Comparison of ENCODE assay signal across 8 cellular contexts in genomic region chr12:56127888-56128668, GRCh38. TPM values are rescaled to one million over a fixed set of nuclear protein-coding genes. Genes with fewer than 3 reads are reported as not detected.
DNase-seq lines count a peak whose midpoint lies in the region; ATAC-seq and TF ChIP-seq lines count a peak whose summit lies in the region.

Gene ESYT1, plus strand, starts transcription at chr12:56128267. Its CDS starts 53 bp downstream, at chr12:56128320.

- peak within 1 kb of the TSS; percentile 73 for H3K4ac ChIP-seq in IMR-90 (ENCODE audit: low read depth, low read length)

- 0 out of 2 replicates have a peak within 1 kb of the TSS, but pooled peaks have one; percentile 37 for H2BK120ac ChIP-seq in IMR-90 (ENCODE audit: low read depth, low read length)

- H3K4me3 ChIP-seq in IMR-90 (ENCODE audit: insufficient read depth, low read depth, low read length): peak within 1 kb of the TSS; percentile 75

- H4K5ac ChIP-seq in IMR-90 (ENCODE audit: low read depth, low read length): 0 out of 2 replicates have a peak within 1 kb of the TSS, but pooled peaks have one; percentile 4

- DNase-seq in DMS 273 (lab: John Stamatoyannopoulos, UW; ENCODE audit: unreplicated experiment) (peak; percentile 99), IMR-90 (peak; percentile 100), OCI-M1 (lab: John Stamatoyannopoulos, UW) (peak; percentile 100), activated T-cell treated with anti-CD3 and anti-CD28 coated beads for 24 hours (ENCODE audit: low read depth) (peak; percentile 95), epidermal melanocyte (ENCODE audit: insufficient read length, low spot score) (peak; percentile 96), middle frontal gyrus (ENCODE audit: extremely low spot score, low spot score) (peak; percentile 96)
- DNase-seq in stimulated activated CD8-positive, alpha-beta memory T cell treated with anti-CD3 and anti-CD28 coated beads, Interleukin-2, amount 100 ng/mL, for 48 hours (ENCODE audit: low read depth in 2 of 2): peak; percentile 91 to 92

- TF ChIP-seq POLR2A in IMR-90 (IDR thresholded peaks at IDR 0.05; ENCODE audit: low read depth, low read length): peak; percentile 71; the same call in 1 of the 2 replicates

- TSS peak; percentile 73 for BruUV-seq in IMR-90 (replicated peaks; lab: Mats Ljungman, UMichigan)

- no peaks in the 10 kb centered on the region for H3K27me3 ChIP-seq in IMR-90 (ENCODE audit: control insufficient read depth, insufficient read depth, low read length)

- peak within 1 kb of the TSS; percentile 85 for H3K14ac ChIP-seq in IMR-90 (replicated peaks; ENCODE audit: low read depth, low read length)

- POLR2A ChIA-PET in IMR-90 (lab: Charles Lee; ENCODE audit: unreplicated experiment): interaction anchor here (0.6 to 1.9 kb wide), 5 partner anchors 8 to 94 kb away, joined by 3 to 8 read pairs (median 3); partner anchors contain the start of genes MYL6, RNF41 and ZC3H10

- H3K36me3 ChIP-seq in IMR-90 (ENCODE audit: control insufficient read depth, insufficient read depth, low read length): peaks cover 24% of the 10 kb centered on the region

- no peaks in the 10 kb centered on the region for H3K9me3 ChIP-seq in IMR-90 (ENCODE audit: control insufficient read depth, insufficient read depth, low read length)

- H3K18ac ChIP-seq in IMR-90 (ENCODE audit: low read depth, low read length): peak within 1 kb of the TSS; percentile 7

- H3K9ac ChIP-seq in IMR-90 (ENCODE audit: low read depth, low read length): peak within 1 kb of the TSS; percentile 91

- peak within 1 kb of the TSS; percentile 88 for H3K23ac ChIP-seq in IMR-90 (ENCODE audit: low read depth, low read length)

- no peak for TF ChIP-seq RAD21 in IMR-90 (IDR thresholded peaks at IDR 0.05; ENCODE audit: low read length)

- in situ Hi-C loops in IMR-90 (cut with MboI; ENCODE audit: low sequenced_read_pairs): loop anchor here (5.0 kb wide), 1 partner anchor 59 kb away; the partner anchor contains the start of gene SMARCC2

- H3K27ac ChIP-seq in IMR-90 (ENCODE audit: insufficient read depth, low read length): peak within 1 kb of the TSS; percentile 44

- intact Hi-C loops in IMR-90 (cut with micrococcal nuclease): loop anchor here (2.0 kb wide), 2 partner anchors 31 to 61 kb away; partner anchors contain the start of genes MYL6 and SMARCC2

- TF ChIP-seq CTCF in IMR-90 (conservative IDR thresholded peaks at IDR 0.05; ENCODE audit: low read depth, low read length): no peak

- peak within 1 kb of the TSS; percentile 97 for H2AK5ac ChIP-seq in IMR-90 (ENCODE audit: low read depth, low read length)

- CTCF ChIA-PET in IMR-90 (lab: Yijun Ruan, JAX): interaction anchor here (1.0 to 1.3 kb wide), 3 partner anchors 10 to 81 kb away, joined by 4 to 10 read pairs (median 6); partner anchors contain the start of genes SMARCC2 and ZC3H10

- peak within 1 kb of the TSS; percentile 78 for H3K56ac ChIP-seq in IMR-90 (ENCODE audit: extremely low read depth, insufficient read depth, low read length)

- H2BK20ac ChIP-seq in IMR-90 (ENCODE audit: low read depth, low read length): no peak within 1 kb of the TSS

- H3K9me1 ChIP-seq in IMR-90 (ENCODE audit: insufficient read depth, low read length): no peaks in the 10 kb centered on the region

- no peaks in the 10 kb centered on the region for H4K20me1 ChIP-seq in IMR-90 (ENCODE audit: insufficient read depth, low read length)

- H2BK15ac ChIP-seq in IMR-90 (ENCODE audit: low read depth, low read length): peak within 1 kb of the TSS; percentile 31; the same call in 1 of the 3 replicates

- H2AK9ac ChIP-seq in IMR-90 (replicated peaks; ENCODE audit: low read depth, low read length, poor library complexity): peak within 1 kb of the TSS; percentile 95

- ATAC-seq in GM21528 (IDR thresholded peaks at IDR 0.05; ENCODE audit: low FRiP score, unreplicated experiment) (peak; percentile 88), IMR-90 (ENCODE audit: low read depth) (peak; percentile 93)

- H3K79me1 ChIP-seq in IMR-90 (ENCODE audit: low read depth in 1 of 2, low read length in 2 of 2): peaks cover 45 to 70% of the 10 kb centered on the region in 2 experiments

- peak within 1 kb of the TSS; percentile 87 for H4K91ac ChIP-seq in IMR-90 (ENCODE audit: insufficient read depth, low read depth, low read length)

- peak within 1 kb of the TSS; percentile 61 for H2BK5ac ChIP-seq in IMR-90 (ENCODE audit: low read depth, low read length, poor library complexity, severe bottlenecking)

- dilution Hi-C loops in IMR-90 (cut with HindIII; ENCODE audit: low sequenced_read_pairs, unreplicated experiment): no loop called here

- peak within 1 kb of the TSS; percentile 36 to 72; a peak in 2 of 4 replicates for H4K8ac ChIP-seq in IMR-90 (ENCODE audit: low read depth in 2 of 2, low read length in 2 of 2)

- 3% methylated on average over 8 of the region's 49 CpGs; no CpG with 5 or more reads in 1 of the 2 experiments for WGBS in IMR-90 (ENCODE audit: extremely low coverage in 2 of 2, insufficient read length in 1 of 2), 2 experiments

- H3K4me1 ChIP-seq in IMR-90 (ENCODE audit: control insufficient read depth, insufficient read depth, low read length): peaks cover 6% of the 10 kb centered on the region; the same call in 1 of the 2 replicates

- H3K4me2 ChIP-seq in IMR-90 (ENCODE audit: low read depth, low read length): peak within 1 kb of the TSS; percentile 92

- H2AFZ ChIP-seq in IMR-90 (replicated peaks; ENCODE audit: low read length, poor library complexity): peak within 1 kb of the TSS; percentile 88

TF ChIP-seq in IMR-90, 13 proteins besides CTCF, POLR2A, EP300 and RAD21:
- TF ChIP-seq USF2 (IDR thresholded peaks at IDR 0.05; ENCODE audit: low read depth, low read length): peak; percentile 90
- no peak for TF ChIP-seq CHD1 (IDR thresholded peaks at IDR 0.05; ENCODE audit: low read depth, low read length)
- TF ChIP-seq RCOR1 (IDR thresholded peaks at IDR 0.05; ENCODE audit: insufficient replicate concordance, low read length): no peak
- no peak for TF ChIP-seq NFE2L2 (IDR thresholded peaks at IDR 0.05; ENCODE audit: low read depth, low read length)
- no peak for TF ChIP-seq ELK1 (IDR thresholded peaks at IDR 0.05; ENCODE audit: borderline replicate concordance, low read depth, low read length)
- peak; percentile 40; the same call in 1 of the 2 replicates for TF ChIP-seq FOS (IDR thresholded peaks at IDR 0.05; ENCODE audit: low read depth, low read length)
- no peak for TF ChIP-seq MAFK (IDR thresholded peaks at IDR 0.05; ENCODE audit: low read depth, low read length)
- TF ChIP-seq MAZ (IDR thresholded peaks at IDR 0.05; ENCODE audit: borderline replicate concordance, low read depth, low read length): peak; percentile 63; the same call in 1 of the 2 replicates
- TF ChIP-seq MXI1 (IDR thresholded peaks at IDR 0.05; ENCODE audit: borderline replicate concordance, low read depth, low read length): peak; percentile 81; the same call in 1 of the 2 replicates
- no peak for TF ChIP-seq SMC3 (IDR thresholded peaks at IDR 0.05; ENCODE audit: low read depth, low read length)
- 0 out of 2 replicates have a peak, but pooled peaks have one; percentile 42 for TF ChIP-seq CEBPB (IDR thresholded peaks at IDR 0.05; ENCODE audit: low read depth, low read length)
- TF ChIP-seq RFX5 (IDR thresholded peaks at IDR 0.05; ENCODE audit: low read depth, low read length): no peak
- peak; percentile 95 for TF ChIP-seq BHLHE40 (IDR thresholded peaks at IDR 0.05; ENCODE audit: low read depth, low read length)

RNA-seq across cellular contexts. Expression of gene ESYT1, which starts in this region (rescaled TPM):
- total RNA-seq in IMR-90 (2012; rRNA removed): 137 and 150 TPM in 2 replicates
- polyA plus RNA-seq in IMR-90 (2012; rRNA removed): 153 and 157 TPM in 2 replicates
- 133 and 158 TPM in 2 replicates for polyA plus RNA-seq in IMR-90 (2012; cell fraction: cytosol; rRNA removed)
- 156 and 212 TPM in 2 replicates for polyA plus RNA-seq in IMR-90 (2012; cell fraction: nucleus; rRNA removed; ENCODE audit: low replicate concordance)

Comparison
In these comparisons a context has a peak if more than half of its experiments do, and no peak if none do; other contexts are left out.
1. Peak in every context shown above with its lines: DNase-seq, ATAC-seq, H3K4me3 ChIP-seq and H3K27ac ChIP-seq.